13 cellular contexts compared by ENCODE assay signal in the genomic region with DNA sequence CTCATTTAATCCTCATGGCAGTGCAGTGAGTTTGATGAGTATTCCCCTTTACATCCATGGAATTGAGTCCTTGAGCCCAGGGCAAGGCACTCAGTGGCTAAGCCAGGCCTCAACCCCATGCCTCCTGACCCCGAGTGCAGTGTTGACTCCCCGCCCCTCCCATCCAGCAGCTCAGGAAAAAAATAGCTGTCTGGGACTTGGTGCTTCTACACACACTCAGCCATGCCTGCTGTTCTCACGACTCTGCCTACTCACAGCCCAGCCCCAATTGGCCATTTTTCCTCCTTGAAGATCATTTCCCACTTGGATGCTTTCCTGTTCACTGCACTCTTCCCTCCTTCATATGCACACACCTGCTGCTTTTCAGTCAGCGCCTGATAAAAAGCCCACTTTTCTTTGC. TPM values are rescaled to one million over a fixed set of nuclear protein-coding genes. Genes with fewer than 3 reads are reported as not detected.
A peak's percentile ranks its signal among the peaks of the same experiment; 100 is the strongest.
DNase-seq lines count a peak whose midpoint lies in the region; ATAC-seq and TF ChIP-seq lines count a peak whose summit lies in the region.
"Had no signal": no experiment of that assay in that cellular context is flagged by ENCODE, and none has a peak within 500 bp of the region (broad histone marks: within the 10 kb centered on the region; RNA-seq: fewer than 3 reads in every experiment).

No MANE protein-coding gene starts in this region.

- 59 to 68% methylated on average over 4 of the region's 4 CpGs for WGBS in heart right ventricle, 2 donors
- WGBS in mesenchymal stem cell, result 88% methylated on average over 4 of the region's 4 CpGs

- H3K27me3 ChIP-seq in heart right ventricle, result no peaks in the 10 kb centered on the region
- H3K27me3 ChIP-seq in ascending aorta, result no peaks in the 10 kb centered on the region
- no peaks in the 10 kb centered on the region for H3K27me3 ChIP-seq in mesenchymal stem cell (ENCODE audit: control insufficient read depth in 1 of 2, insufficient read depth in 1 of 2, low read length in 2 of 2)
- H3K27me3 ChIP-seq: neutrophil had no signal

- H4K91ac ChIP-seq in mesenchymal stem cell (ENCODE audit: low read length), result no peak overlapping the region

- H3K4ac ChIP-seq in mesenchymal stem cell (ENCODE audit: low read depth in 1 of 2, low read length in 2 of 2), result no peak overlapping the region

- peak overlapping the region; percentile 99 for H3K9ac ChIP-seq in mesenchymal stem cell (ENCODE audit: low read length)

- H3K4me3 Mint-ChIP-seq in type B pancreatic cell, result peak overlapping the region; percentile 10
- H3K4me3 Mint-ChIP-seq in stimulated activated memory B cell treated with anti-CD40 and anti-IgM and Interleukin-4, amounts not matched to agents 10 μg/mL and 1 μg/mL and 100 μg/mL, for 72 hours, result no peak overlapping the region

- H3K4me1 Mint-ChIP-seq in type B pancreatic cell (ENCODE audit: unreplicated experiment), result peaks cover 15% of the 10 kb centered on the region
- H3K4me1 Mint-ChIP-seq in stimulated activated memory B cell treated with anti-CD40 and anti-IgM and Interleukin-4, amounts not matched to agents 10 μg/mL and 1 μg/mL and 100 μg/mL, for 72 hours, result peaks cover 7% of the 10 kb centered on the region

- no peaks in the 10 kb centered on the region for H3K9me3 Mint-ChIP-seq in type B pancreatic cell
- H3K9me3 Mint-ChIP-seq in stimulated activated memory B cell treated with anti-CD40 and anti-IgM and Interleukin-4, amounts not matched to agents 10 μg/mL and 1 μg/mL and 100 μg/mL, for 72 hours, result no peaks in the 10 kb centered on the region

- no peak overlapping the region for H3K4me2 ChIP-seq in mesenchymal stem cell (ENCODE audit: low read length, poor library complexity, severe bottlenecking)

- H3K27me3 Mint-ChIP-seq in type B pancreatic cell, result no peaks in the 10 kb centered on the region
- no peaks in the 10 kb centered on the region for H3K27me3 Mint-ChIP-seq in stimulated activated memory B cell treated with anti-CD40 and anti-IgM and Interleukin-4, amounts not matched to agents 10 μg/mL and 1 μg/mL and 100 μg/mL, for 72 hours

- ATAC-seq in Right ventricle myocardium inferior, result no peak
- ATAC-seq in heart right ventricle, result no peak
- no peak for ATAC-seq in stimulated activated memory B cell treated with anti-CD40 and anti-IgM and Interleukin-4, amounts not matched to agents 10 μg/mL and 1 μg/mL and 100 μg/mL, for 72 hours

- H3K36me3 Mint-ChIP-seq in type B pancreatic cell, result peaks cover 5% of the 10 kb centered on the region
- peaks cover 27% of the 10 kb centered on the region for H3K36me3 Mint-ChIP-seq in stimulated activated memory B cell treated with anti-CD40 and anti-IgM and Interleukin-4, amounts not matched to agents 10 μg/mL and 1 μg/mL and 100 μg/mL, for 72 hours

- no peak overlapping the region for H2BK15ac ChIP-seq in mesenchymal stem cell (ENCODE audit: low read depth, poor library complexity, severe bottlenecking)

- peaks cover 2% of the 10 kb centered on the region for H3K79me1 ChIP-seq in mesenchymal stem cell (replicated peaks; ENCODE audit: low read length, poor library complexity, severe bottlenecking)

- peak; percentile 27 for DNase-seq in Right ventricle myocardium inferior (ENCODE audit: missing footprints)
- DNase-seq in heart right ventricle, result no peak
- no peak for DNase-seq in ascending aorta (ENCODE audit: low spot score in 2 of 2)
- no peak for DNase-seq in mesenchymal stem cell
- no peak for DNase-seq in type B pancreatic cell (ENCODE audit: extremely low spot score, unreplicated experiment)
- no peak for DNase-seq in stimulated activated CD4-positive, alpha-beta T cell treated with anti-CD3 and anti-CD28 coated beads, Interleukin-2, amount 100 ng/mL, for 24 hours
- no peak for DNase-seq in hepatic stellate cell (ENCODE audit: low spot score)
- DNase-seq: lower lobe of right lung, NCI-H2081, SHP77 had no signal

- H3K9me3 ChIP-seq in heart right ventricle (no peaks in the 10 kb centered on the region), ascending aorta (no peaks in the 10 kb centered on the region), mesenchymal stem cell (ENCODE audit: control insufficient read depth, low read length) (no peaks in the 10 kb centered on the region)
- H3K9me3 ChIP-seq: lower lobe of right lung, neutrophil had no signal

- intact Hi-C loops in Right ventricle myocardium inferior (cut with DNase I) (no loop called here), heart right ventricle (cut with DNase I) (loop anchor here in 2 of 10 donors (10.0 kb wide), 2 partner anchors 677 to 697 kb away; no protein-coding TSS in a partner anchor), ascending aorta (cut with DNase I) (no loop called here)

- no peak overlapping the region for H4K8ac ChIP-seq in mesenchymal stem cell (ENCODE audit: low read length)

- H3K27ac ChIP-seq in heart right ventricle (peak overlapping the region in 1 of 10 donors; percentile 100), ascending aorta (no peak overlapping the region), mesenchymal stem cell (ENCODE audit: low read length, poor library complexity, severe bottlenecking) (no peak overlapping the region)
- H3K27ac ChIP-seq: epithelial cell of prostate had no signal

- TF ChIP-seq CTCF in heart right ventricle (IDR thresholded peaks at IDR 0.05), result no peak
- TF ChIP-seq CTCF in ascending aorta (IDR thresholded peaks at IDR 0.05), result no peak
- no peak for TF ChIP-seq CTCF in type B pancreatic cell (conservative IDR thresholded peaks at IDR 0.05)

- H3K27ac Mint-ChIP-seq in type B pancreatic cell, result peak overlapping the region; percentile 15
- H3K27ac Mint-ChIP-seq in stimulated activated memory B cell treated with anti-CD40 and anti-IgM and Interleukin-4, amounts not matched to agents 10 μg/mL and 1 μg/mL and 100 μg/mL, for 72 hours, result no peak overlapping the region

- no peak overlapping the region for H3K4me3 ChIP-seq in heart right ventricle
- peak overlapping the region; percentile 31 to 96 for H3K4me3 ChIP-seq in ascending aorta
- no peak overlapping the region for H3K4me3 ChIP-seq in mesenchymal stem cell (ENCODE audit: insufficient read depth in 1 of 2, low read depth in 1 of 2, low read length in 2 of 2)
- H3K4me3 ChIP-seq: lower lobe of right lung had no signal

- H3K4me1 ChIP-seq in heart right ventricle (peaks cover 26 to 97% (median 71%) of the 10 kb centered on the region in 9 donors), ascending aorta (peaks cover 19 to 74% of the 10 kb centered on the region in 2 donors), mesenchymal stem cell (ENCODE audit: control insufficient read depth, insufficient read depth, low read depth, low read length) (peaks cover 39% of the 10 kb centered on the region)

- H2BK5ac ChIP-seq in mesenchymal stem cell (ENCODE audit: low read depth, low read length, poor library complexity, severe bottlenecking), result no peak overlapping the region

- no peak overlapping the region for H3K23ac ChIP-seq in mesenchymal stem cell (ENCODE audit: low read length in 2 of 2)

- H3K14ac ChIP-seq in mesenchymal stem cell (ENCODE audit: low read length in 2 of 2), result peak overlapping the region in 1 of 2 experiments; percentile 63

- peaks cover 3 to 96% (median 25%) of the 10 kb centered on the region in 9 donors for H3K36me3 ChIP-seq in heart right ventricle
- H3K36me3 ChIP-seq in ascending aorta, result peaks cover 53 to 71% of the 10 kb centered on the region in 2 donors
- H3K36me3 ChIP-seq in mesenchymal stem cell (ENCODE audit: control insufficient read depth in 1 of 2, insufficient read depth in 2 of 2, low read depth in 1 of 2, low read length in 2 of 2), result peaks cover 49 to 82% of the 10 kb centered on the region in 2 experiments

- no peak overlapping the region for H2AK5ac ChIP-seq in mesenchymal stem cell (ENCODE audit: low read length, severe bottlenecking)

- H2BK120ac ChIP-seq in mesenchymal stem cell (ENCODE audit: low read depth, low read length), result no peak overlapping the region

- H3K18ac ChIP-seq in mesenchymal stem cell (ENCODE audit: low read depth in 1 of 2, low read length in 2 of 2), result no peak overlapping the region

- H2AFZ ChIP-seq in mesenchymal stem cell (ENCODE audit: low read depth, low read length), result no peak overlapping the region

- H2BK12ac ChIP-seq in mesenchymal stem cell (ENCODE audit: low read length in 2 of 2), result peak overlapping the region in 1 of 2 experiments; percentile 15

RNA-seq across cellular contexts. Expression of gene FOSL2, which starts 8.8 kb away (rescaled TPM):
- total RNA-seq in Right ventricle myocardium inferior, result 48.5 TPM
- 100 to 1,000 TPM in 1 of 10 donors, 10 to 100 TPM in 9; 29.7 to 182 (median 60.3) TPM for total RNA-seq in heart right ventricle
- polyA plus RNA-seq in heart right ventricle, result 10 to 100 TPM; 16.5 to 24.0 TPM
- 185 TPM for total RNA-seq in ascending aorta
- polyA plus RNA-seq in mesenchymal stem cell (2013, experiment 1 of 2), result 15.6 TPM
- polyA plus RNA-seq in mesenchymal stem cell (2013, experiment 2 of 2), result 14.8 TPM
- total RNA-seq in type B pancreatic cell (ENCODE audit: low replicate concordance), result 42.1 and 100 TPM in 2 replicates

Comparison
In these comparisons a context has a peak if more than half of its experiments do, and no peak if none do; other contexts are left out.
1. H3K4me3 ChIP-seq: peak in ascending aorta (2 of 2); none in heart right ventricle (0 of 10) and mesenchymal stem cell (0 of 2).